23 cellular contexts compared by ENCODE assay signal in genomic region chr3:60154011-60154410, GRCh38.
"Had no signal": no experiment of that assay in that cellular context is flagged by ENCODE, and none has a peak within 500 bp of the region (broad histone marks: within the 10 kb centered on the region; RNA-seq: fewer than 3 reads in every experiment).

No MANE protein-coding gene starts in this region.

- H3K27ac Mint-ChIP-seq: dendritic cell treated with granulocyte-macrophage colony-stimulating factor and Interleukin-4, amounts not matched to agents 40 ng/mL and 50 ng/mL, for 4 days; endodermal cell had no signal

- DNase-seq: central memory CD4-positive, alpha-beta T cell; effector CD8-positive, alpha-beta T cell; endodermal cell; foreskin keratinocyte; heart left ventricle; hippocampal formation; left lung; mesendoderm; naive thymus-derived CD8-positive, alpha-beta T cell; occipital lobe; pancreas; stimulated activated CD4-positive, alpha-beta T cell treated with anti-CD3 and anti-CD28 coated beads, Interleukin-12 subunit alpha, Interleukin-12 subunit beta, amount 100 ng/mL, for 4 hours; stimulated activated CD4-positive, alpha-beta T cell treated with anti-CD3 and anti-CD28 coated beads, Interleukin-1b, Interleukin-23, amount 100 ng/mL, for 48 hours; stimulated activated CD4-positive, alpha-beta T cell treated with anti-CD3 and anti-CD28 coated beads, Interleukin-4, amount 100 ng/mL, for 1 hour; stimulated activated CD8-positive, alpha-beta memory T cell treated with anti-CD3 and anti-CD28 coated beads, Interleukin-4, amount 100 ng/mL, for 48 hours; stimulated activated naive CD4-positive, alpha-beta T cell treated with Interleukin-2 at 50 U/mL for 16 hours; substantia nigra; testis; tibial artery; upper lobe of left lung had no signal

- ATAC-seq: foreskin keratinocyte; gastroesophageal sphincter; heart left ventricle; left lung; naive thymus-derived CD8-positive, alpha-beta T cell; pancreas; sciatic nerve had no signal

- H3K27me3 Mint-ChIP-seq: dendritic cell treated with granulocyte-macrophage colony-stimulating factor and Interleukin-4, amounts not matched to agents 40 ng/mL and 50 ng/mL, for 4 days; naive thymus-derived CD8-positive, alpha-beta T cell had no signal

- H3K9me3 Mint-ChIP-seq: dendritic cell treated with granulocyte-macrophage colony-stimulating factor and Interleukin-4, amounts not matched to agents 40 ng/mL and 50 ng/mL, for 4 days; endodermal cell had no signal

- H3K36me3 Mint-ChIP-seq: naive thymus-derived CD8-positive, alpha-beta T cell had no signal

- H3K4me3 Mint-ChIP-seq: dendritic cell treated with granulocyte-macrophage colony-stimulating factor and Interleukin-4, amounts not matched to agents 40 ng/mL and 50 ng/mL, for 4 days; endodermal cell; naive thymus-derived CD8-positive, alpha-beta T cell had no signal

- H3K4me1 Mint-ChIP-seq: endodermal cell had no signal
